Comparison of ENCODE assay signal across 8 cellular contexts in the genomic region with DNA sequence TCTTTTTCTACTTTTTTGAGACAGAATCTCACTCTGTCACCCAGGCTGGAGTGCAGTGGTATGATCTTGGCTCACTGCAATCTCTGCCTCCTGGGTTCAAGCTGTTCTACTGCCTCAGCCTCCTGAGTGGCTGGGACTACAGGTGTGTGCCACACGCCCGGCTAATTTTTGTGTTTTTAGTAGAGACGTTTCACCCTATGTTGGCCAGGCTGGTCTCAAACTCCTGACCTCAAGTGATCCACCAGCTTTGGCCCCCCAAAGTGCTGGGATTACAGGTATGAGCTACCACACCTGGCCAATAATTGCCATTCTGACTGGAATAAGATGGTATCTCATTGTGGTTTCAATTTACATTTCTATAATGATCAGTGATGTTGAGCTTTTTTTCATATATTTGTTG.
A peak's percentile ranks its signal among the peaks of the same experiment; 100 is the strongest.
DNase-seq lines count a peak whose midpoint lies in the region; ATAC-seq and TF ChIP-seq lines count a peak whose summit lies in the region.
"Not testable (repeated sequence)": the region's sequence is repeated elsewhere in the genome, so short reads cannot be mapped to it uniquely, and the experiment has no call there.

No MANE protein-coding gene starts in this region.

- 88% methylated on average over 3 of the region's 3 CpGs for WGBS in esophagus muscularis mucosa
- WGBS in lower leg skin, 2 donors: 85 to 87% methylated on average over 3 of the region's 3 CpGs
- 85% methylated on average over 3 of the region's 3 CpGs for WGBS in prostate gland

- H3K9me3 Mint-ChIP-seq in osteocyte (ENCODE audit: unreplicated experiment): not testable (repeated sequence)

- not testable (repeated sequence) for ATAC-seq in upper lobe of right lung

- TF ChIP-seq CTCF in VCaP (conservative IDR thresholded peaks at IDR 0.05); colonic mucosa (IDR thresholded peaks at IDR 0.05); esophagus muscularis mucosa (IDR thresholded peaks at IDR 0.05); lower leg skin (IDR thresholded peaks at IDR 0.05); osteocyte (IDR thresholded peaks at IDR 0.05); prostate gland (IDR thresholded peaks at IDR 0.05); upper lobe of right lung (IDR thresholded peaks at IDR 0.05): not testable (repeated sequence)

- not testable (repeated sequence) for H3K27me3 ChIP-seq in colonic mucosa; esophagus muscularis mucosa; prostate gland (replicated peaks; ENCODE audit: insufficient read depth); upper lobe of right lung

- H3K27ac Mint-ChIP-seq in osteocyte (ENCODE audit: unreplicated experiment): not testable (repeated sequence)

- H3K27me3 Mint-ChIP-seq in osteocyte (ENCODE audit: unreplicated experiment): peaks cover 36% of the 10 kb centered on the region

- peak; percentile 7 for DNase-seq in activated CD8-positive, alpha-beta memory T cell treated with anti-CD3 and anti-CD28 coated beads for 24 hours
- DNase-seq in colonic mucosa: peak; percentile 7
- DNase-seq in esophagus muscularis mucosa (ENCODE audit: extremely low spot score): peak; percentile 62
- peak; percentile 3 to 56 for DNase-seq in lower leg skin (ENCODE audit: low spot score in 2 of 2)
- peak; percentile 21 for DNase-seq in osteocyte (ENCODE audit: extremely low spot score, unreplicated experiment)
- DNase-seq in prostate gland (ENCODE audit: low spot score): peak; percentile 1
- DNase-seq in upper lobe of right lung: peak; percentile 13

- not testable (repeated sequence) for H3K36me3 Mint-ChIP-seq in osteocyte (ENCODE audit: unreplicated experiment)

- not testable (repeated sequence) for H3K4me1 ChIP-seq in colonic mucosa, esophagus muscularis mucosa, upper lobe of right lung
- H3K4me1 ChIP-seq in prostate gland (replicated peaks): peaks cover 12% of the 10 kb centered on the region

- intact Hi-C loops in colonic mucosa (cut with DNase I); esophagus muscularis mucosa (cut with DNase I); lower leg skin (cut with DNase I; ENCODE audit: low total_unique reads); upper lobe of right lung (cut with DNase I): not testable (repeated sequence)
- intact Hi-C loops in prostate gland (cut with DNase I): loop anchor here (5.0 to 10.0 kb wide), 2 partner anchors 108 to 176 kb away; partner anchors contain the start of genes SEPTIN10 and SOWAHC

- H3K36me3 ChIP-seq in colonic mucosa, esophagus muscularis mucosa, prostate gland, upper lobe of right lung: not testable (repeated sequence)

- H3K4me3 ChIP-seq in colonic mucosa; esophagus muscularis mucosa; lower leg skin (ENCODE audit: low read depth, poor library complexity, severe bottlenecking); prostate gland; upper lobe of right lung: not testable (repeated sequence)

- not testable (repeated sequence) for H3K4me1 Mint-ChIP-seq in osteocyte (ENCODE audit: unreplicated experiment)

- H3K27ac ChIP-seq in VCaP: peak overlapping the region; percentile 99
- not testable (repeated sequence) for H3K27ac ChIP-seq in colonic mucosa; esophagus muscularis mucosa (replicated peaks in 1 of 4); prostate gland; upper lobe of right lung

- H3K9ac ChIP-seq in colonic mucosa (ENCODE audit: low read depth in 2 of 2, low read length in 2 of 2): not testable (repeated sequence)

- not testable (repeated sequence) for TF ChIP-seq EP300 in esophagus muscularis mucosa (IDR thresholded peaks at IDR 0.05)

- not testable (repeated sequence) for H3K9me3 ChIP-seq in colonic mucosa, esophagus muscularis mucosa, prostate gland, upper lobe of right lung

- not testable (repeated sequence) for H3K4me3 Mint-ChIP-seq in osteocyte (ENCODE audit: unreplicated experiment)

- TF ChIP-seq POLR2A in esophagus muscularis mucosa (IDR thresholded peaks at IDR 0.05; ENCODE audit: low read depth); lower leg skin (IDR thresholded peaks at IDR 0.05); prostate gland (IDR thresholded peaks at IDR 0.05): not testable (repeated sequence)

Comparison
In these comparisons a context has a peak if more than half of its experiments do, and no peak if none do; other contexts are left out.
1. DNase-seq: peak in every context shown above with its lines; median percentile 62 in esophagus muscularis mucosa; 30 in lower leg skin; 21 in osteocyte; 13 in upper lobe of right lung; 7 in activated CD8-positive, alpha-beta memory T cell treated with anti-CD3 and anti-CD28 coated beads for 24 hours; 7 in colonic mucosa; 1 in prostate gland.